ENCODE assay signal across 12 cellular contexts in the genomic region with DNA sequence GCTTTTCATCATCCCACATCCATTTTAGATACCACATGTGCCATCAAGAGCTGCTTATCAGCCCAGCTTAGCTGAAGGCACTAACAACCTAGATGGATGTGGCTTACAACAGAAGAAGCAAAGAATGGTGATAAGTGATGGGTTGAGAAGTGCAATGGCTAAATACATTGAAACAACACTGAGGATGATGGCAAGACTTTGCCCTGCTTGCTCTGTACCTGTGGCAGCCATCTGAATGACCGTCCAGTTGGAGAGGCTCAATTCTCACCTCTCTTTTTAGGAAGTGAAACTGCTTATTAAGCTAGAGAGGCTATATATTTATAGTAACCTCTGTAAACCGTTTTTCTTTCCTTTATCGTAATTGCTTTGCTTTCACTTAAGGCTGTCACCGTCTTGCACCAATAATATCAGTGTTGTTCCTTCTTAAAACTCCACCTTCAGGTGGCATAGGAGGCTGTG. TPM values are rescaled to one million over a fixed set of nuclear protein-coding genes. Genes with fewer than 3 reads are reported as not detected.
DNase-seq lines count a peak whose midpoint lies in the region; ATAC-seq and TF ChIP-seq lines count a peak whose summit lies in the region.
"Had no signal": no experiment of that assay in that cellular context is flagged by ENCODE, and none has a peak within 500 bp of the region (broad histone marks: within the 10 kb centered on the region; RNA-seq: fewer than 3 reads in every experiment).

No MANE protein-coding gene starts in this region.

- CTCF ChIA-PET in naive thymus-derived CD4-positive, alpha-beta T cell (lab: Charles Lee): no interaction called here

- H3K4me3 Mint-ChIP-seq in naive thymus-derived CD4-positive, alpha-beta T cell: no peak overlapping the region
- H3K4me3 Mint-ChIP-seq: central memory CD8-positive, alpha-beta T cell; stimulated activated naive CD8-positive, alpha-beta T cell treated with anti-CD3 and anti-CD28 coated beads, Interleukin-15, Interleukin-2, amounts not matched to agents 100 ng/mL and 50 ng/mL, for 24 hours had no signal

- no peaks in the 10 kb centered on the region for H3K9me3 ChIP-seq in naive thymus-derived CD4-positive, alpha-beta T cell (ENCODE audit: control insufficient read depth in 2 of 3, low read length in 3 of 3)
- H3K9me3 ChIP-seq in BE2C: no peaks in the 10 kb centered on the region; the same call in 1 of the 2 replicates

- H3K27ac Mint-ChIP-seq in naive thymus-derived CD4-positive, alpha-beta T cell: no peak overlapping the region
- H3K27ac Mint-ChIP-seq: stimulated activated naive CD8-positive, alpha-beta T cell treated with anti-CD3 and anti-CD28 coated beads, Interleukin-15, Interleukin-2, amounts not matched to agents 100 ng/mL and 50 ng/mL, for 24 hours had no signal

- intact Hi-C loops in naive thymus-derived CD4-positive, alpha-beta T cell (cut with micrococcal nuclease): no loop called here

- no peak for DNase-seq in naive thymus-derived CD4-positive, alpha-beta T cell
- no peak for DNase-seq in putamen (ENCODE audit: low spot score)
- DNase-seq in activated effector memory CD4-positive, alpha-beta T cell treated with Interleukin-2 at 50 U/mL for 16 hours: no peak
- no peak for DNase-seq in BE2C
- no peak for DNase-seq in NCI-H1694 (lab: John Stamatoyannopoulos, UW)
- DNase-seq: DMS79 treated with DMSO at 0.1 percent for 48 hours, foreskin keratinocyte had no signal

- peak; percentile 80 for ATAC-seq in GM19023 (IDR thresholded peaks at IDR 0.05; ENCODE audit: unreplicated experiment)
- ATAC-seq in HG02571 (IDR thresholded peaks at IDR 0.05; ENCODE audit: unreplicated experiment): peak; percentile 80
- peak; percentile 80 for ATAC-seq in HG03439 (IDR thresholded peaks at IDR 0.05; ENCODE audit: unreplicated experiment)
- peak; percentile 38 for ATAC-seq in naive thymus-derived CD4-positive, alpha-beta T cell
- ATAC-seq: foreskin keratinocyte had no signal

- H3K4me1 Mint-ChIP-seq in naive thymus-derived CD4-positive, alpha-beta T cell: peaks cover 4 to 18% (median 12%) of the 10 kb centered on the region in 7 donors

- no peaks in the 10 kb centered on the region for H3K27me3 Mint-ChIP-seq in naive thymus-derived CD4-positive, alpha-beta T cell
- H3K27me3 Mint-ChIP-seq: central memory CD8-positive, alpha-beta T cell; stimulated activated naive CD8-positive, alpha-beta T cell treated with anti-CD3 and anti-CD28 coated beads, Interleukin-15, Interleukin-2, amounts not matched to agents 100 ng/mL and 50 ng/mL, for 24 hours had no signal

- peaks cover 0 to 46% (median 25%) of the 10 kb centered on the region in 5 donors for H3K36me3 Mint-ChIP-seq in naive thymus-derived CD4-positive, alpha-beta T cell

- H3K36me3 ChIP-seq in naive thymus-derived CD4-positive, alpha-beta T cell (ENCODE audit: control insufficient read depth in 2 of 3, insufficient read depth in 3 of 3, low read length in 3 of 3): peaks cover 15 to 49% (median 20%) of the 10 kb centered on the region in 3 experiments
- H3K36me3 ChIP-seq in BE2C: peaks cover 36% of the 10 kb centered on the region

- TF ChIP-seq CTCF in BE2C (IDR thresholded peaks at IDR 0.05; ENCODE audit: low read depth, low read length): no peak

- peaks cover 4 to 8% of the 10 kb centered on the region in 2 donors for H3K4me1 ChIP-seq in naive thymus-derived CD4-positive, alpha-beta T cell (ENCODE audit: control insufficient read depth in 2 of 2, insufficient read depth in 2 of 2, low read length in 2 of 2)
- no peaks in the 10 kb centered on the region; the same call in 1 of the 2 replicates for H3K4me1 ChIP-seq in BE2C

- POLR2A ChIA-PET in naive thymus-derived CD4-positive, alpha-beta T cell (lab: Charles Lee): no interaction called here

- no peaks in the 10 kb centered on the region for H3K9me3 Mint-ChIP-seq in naive thymus-derived CD4-positive, alpha-beta T cell
- H3K9me3 Mint-ChIP-seq: central memory CD8-positive, alpha-beta T cell; stimulated activated naive CD8-positive, alpha-beta T cell treated with anti-CD3 and anti-CD28 coated beads, Interleukin-15, Interleukin-2, amounts not matched to agents 100 ng/mL and 50 ng/mL, for 24 hours had no signal

- H3K27me3 ChIP-seq in naive thymus-derived CD4-positive, alpha-beta T cell (ENCODE audit: control insufficient read depth in 2 of 2, insufficient read depth in 2 of 2, low read length in 2 of 2): no peaks in the 10 kb centered on the region
- H3K27me3 ChIP-seq in BE2C: no peaks in the 10 kb centered on the region
- H3K27me3 ChIP-seq: foreskin keratinocyte had no signal

- H3K27ac ChIP-seq in naive thymus-derived CD4-positive, alpha-beta T cell (ENCODE audit: low read depth, low read length): no peak overlapping the region
- H3K27ac ChIP-seq: foreskin keratinocyte had no signal

- no peak overlapping the region for H3K4me3 ChIP-seq in naive thymus-derived CD4-positive, alpha-beta T cell (ENCODE audit: low read length)
- H3K4me3 ChIP-seq in BE2C (ENCODE audit: low read depth, low read length): no peak overlapping the region

RNA-seq across cellular contexts. Expression of gene GPATCH11, which starts 5.7 kb away (rescaled TPM):
- total RNA-seq in naive thymus-derived CD4-positive, alpha-beta T cell: 10 to 100 TPM in 3 of 5 experiments, 1 to 10 TPM in 2; 6.0 to 19.0 (median 11.1) TPM
- 1 to 10 TPM; 8.4 to 8.8 TPM for polyA plus RNA-seq in naive thymus-derived CD4-positive, alpha-beta T cell
- 9.0 TPM for polyA plus RNA-seq in BE2C (2012; ENCODE audit: insufficient read depth, insufficient read length, low read depth)

RNA-seq across cellular contexts. Expression of gene HEATR5B, which starts 5.9 kb away (rescaled TPM):
- 10 to 100 TPM; 25.2 to 50.5 (median 39.3) TPM for total RNA-seq in naive thymus-derived CD4-positive, alpha-beta T cell
- polyA plus RNA-seq in naive thymus-derived CD4-positive, alpha-beta T cell: 10 to 100 TPM; 13.1 to 23.1 TPM
- 7.3 TPM for polyA plus RNA-seq in BE2C (2012; ENCODE audit: insufficient read depth, insufficient read length, low read depth)
